In the genomic region with DNA sequence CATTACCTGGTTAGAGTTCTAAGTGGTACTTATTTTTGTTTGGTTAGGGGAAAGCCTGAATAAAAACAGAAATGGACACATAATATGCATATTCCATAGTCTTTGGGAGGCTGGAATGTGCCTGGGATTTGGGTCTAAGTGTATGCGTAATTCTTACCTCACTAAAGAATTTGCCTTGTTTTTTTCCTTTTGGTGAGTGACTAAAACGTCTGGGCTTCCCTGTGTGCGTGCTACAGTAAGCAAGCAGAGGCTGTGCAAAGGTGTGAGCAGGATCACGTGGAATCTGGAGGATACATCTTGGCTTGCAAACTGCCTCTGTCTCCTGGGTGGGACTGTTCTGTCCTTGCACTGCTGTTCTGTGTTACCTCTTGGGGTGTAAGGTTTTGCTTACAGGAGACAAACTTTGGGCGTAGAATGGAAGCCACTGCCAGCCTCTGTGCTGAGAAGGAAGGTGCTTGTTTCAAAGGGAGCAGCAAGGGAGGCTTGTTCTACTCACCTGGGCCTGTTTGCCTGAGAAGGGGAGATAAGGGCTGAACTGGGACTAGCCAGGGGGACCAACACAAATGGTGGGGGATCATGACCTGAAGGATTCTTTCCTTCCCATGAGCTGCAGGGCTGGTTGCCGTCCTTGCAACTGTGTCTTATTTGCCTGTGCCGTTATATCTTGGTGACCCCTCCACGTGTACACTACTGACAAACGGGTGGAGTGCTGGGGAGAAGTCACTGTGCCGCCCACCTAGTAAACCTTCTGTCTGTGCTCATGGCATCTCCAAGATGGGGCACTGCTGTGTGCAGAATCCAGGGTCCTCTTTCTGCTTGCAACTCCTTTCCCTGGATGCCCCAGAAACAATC, we compare ENCODE assay signal across 1 cellular context.
TF ChIP-seq lines count a peak whose summit lies in the region.

No MANE protein-coding gene starts in this region.

TF ChIP-seq in HepG2, 621 proteins besides CTCF, POLR2A, EP300 and RAD21 (continued from another document and continues in another):
- TF ChIP-seq, protein P1, sequence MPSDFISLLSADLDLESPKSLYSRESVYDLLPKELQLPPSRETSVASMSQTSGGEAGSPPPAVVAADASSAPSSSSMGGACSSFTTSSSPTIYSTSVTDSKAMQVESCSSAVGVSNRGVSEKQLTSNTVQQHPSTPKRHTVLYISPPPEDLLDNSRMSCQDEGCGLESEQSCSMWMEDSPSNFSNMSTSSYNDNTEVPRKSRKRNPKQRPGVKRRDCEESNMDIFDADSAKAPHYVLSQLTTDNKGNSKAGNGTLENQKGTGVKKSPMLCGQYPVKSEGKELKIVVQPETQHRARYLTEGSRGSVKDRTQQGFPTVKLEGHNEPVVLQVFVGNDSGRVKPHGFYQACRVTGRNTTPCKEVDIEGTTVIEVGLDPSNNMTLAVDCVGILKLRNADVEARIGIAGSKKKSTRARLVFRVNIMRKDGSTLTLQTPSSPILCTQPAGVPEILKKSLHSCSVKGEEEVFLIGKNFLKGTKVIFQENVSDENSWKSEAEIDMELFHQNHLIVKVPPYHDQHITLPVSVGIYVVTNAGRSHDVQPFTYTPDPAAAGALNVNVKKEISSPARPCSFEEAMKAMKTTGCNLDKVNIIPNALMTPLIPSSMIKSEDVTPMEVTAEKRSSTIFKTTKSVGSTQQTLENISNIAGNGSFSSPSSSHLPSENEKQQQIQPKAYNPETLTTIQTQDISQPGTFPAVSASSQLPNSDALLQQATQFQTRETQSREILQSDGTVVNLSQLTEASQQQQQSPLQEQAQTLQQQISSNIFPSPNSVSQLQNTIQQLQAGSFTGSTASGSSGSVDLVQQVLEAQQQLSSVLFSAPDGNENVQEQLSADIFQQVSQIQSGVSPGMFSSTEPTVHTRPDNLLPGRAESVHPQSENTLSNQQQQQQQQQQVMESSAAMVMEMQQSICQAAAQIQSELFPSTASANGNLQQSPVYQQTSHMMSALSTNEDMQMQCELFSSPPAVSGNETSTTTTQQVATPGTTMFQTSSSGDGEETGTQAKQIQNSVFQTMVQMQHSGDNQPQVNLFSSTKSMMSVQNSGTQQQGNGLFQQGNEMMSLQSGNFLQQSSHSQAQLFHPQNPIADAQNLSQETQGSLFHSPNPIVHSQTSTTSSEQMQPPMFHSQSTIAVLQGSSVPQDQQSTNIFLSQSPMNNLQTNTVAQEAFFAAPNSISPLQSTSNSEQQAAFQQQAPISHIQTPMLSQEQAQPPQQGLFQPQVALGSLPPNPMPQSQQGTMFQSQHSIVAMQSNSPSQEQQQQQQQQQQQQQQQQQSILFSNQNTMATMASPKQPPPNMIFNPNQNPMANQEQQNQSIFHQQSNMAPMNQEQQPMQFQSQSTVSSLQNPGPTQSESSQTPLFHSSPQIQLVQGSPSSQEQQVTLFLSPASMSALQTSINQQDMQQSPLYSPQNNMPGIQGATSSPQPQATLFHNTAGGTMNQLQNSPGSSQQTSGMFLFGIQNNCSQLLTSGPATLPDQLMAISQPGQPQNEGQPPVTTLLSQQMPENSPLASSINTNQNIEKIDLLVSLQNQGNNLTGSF (CRISPR knock-in tag; IDR thresholded peaks at IDR 0.05): no peak
- TF ChIP-seq RBM39 (IDR thresholded peaks at IDR 0.05; ENCODE audit: low read depth, low read length, poor library complexity, severe bottlenecking) (peak; percentile 79), MAFF (IDR thresholded peaks at IDR 0.05; ENCODE audit: low read depth, low read length) (no peak), ZNF766 (CRISPR knock-in tag; IDR thresholded peaks at IDR 0.05; ENCODE audit: borderline replicate concordance) (no peak), ZNF292 (CRISPR knock-in tag; IDR thresholded peaks at IDR 0.05; ENCODE audit: borderline replicate concordance, low read depth) (no peak), ZNF10 (CRISPR knock-in tag; IDR thresholded peaks at IDR 0.05; ENCODE audit: borderline replicate concordance, low read depth) (no peak), SMAD1 (CRISPR knock-in tag; IDR thresholded peaks at IDR 0.05; ENCODE audit: borderline replicate concordance, low read depth) (0 out of 2 replicates have a peak, but pooled peaks have one; percentile 63), MED1 (CRISPR knock-in tag; IDR thresholded peaks at IDR 0.05) (peak; percentile 16; the same call in 1 of the 2 replicates), TBX3 (IDR thresholded peaks at IDR 0.05; ENCODE audit: borderline replicate concordance) (no peak), ZNF713 (CRISPR knock-in tag; IDR thresholded peaks at IDR 0.05) (no peak), MBD4 (IDR thresholded peaks at IDR 0.05; ENCODE audit: borderline replicate concordance, low read length) (no peak), JDP2 (CRISPR knock-in tag; IDR thresholded peaks at IDR 0.05; ENCODE audit: borderline replicate concordance) (no peak), HIVEP1 (CRISPR knock-in tag; IDR thresholded peaks at IDR 0.05) (no peak), ZNF572 (CRISPR knock-in tag; IDR thresholded peaks at IDR 0.05) (no peak), ZBTB21 (CRISPR knock-in tag; IDR thresholded peaks at IDR 0.05) (no peak), ZNF350 (CRISPR knock-in tag; IDR thresholded peaks at IDR 0.05; ENCODE audit: borderline replicate concordance, low read depth) (0 out of 2 replicates have a peak, but pooled peaks have one; percentile 15), TCF12 (IDR thresholded peaks at IDR 0.05) (no peak), TCF12 (CRISPR knock-in tag; IDR thresholded peaks at IDR 0.05) (no peak), NKX3-1 (CRISPR knock-in tag; IDR thresholded peaks at IDR 0.05) (0 out of 2 replicates have a peak, but pooled peaks have one; percentile 29), ZKSCAN5 (CRISPR knock-in tag; IDR thresholded peaks at IDR 0.05) (no peak), PPARG (CRISPR knock-in tag; conservative IDR thresholded peaks at IDR 0.05) (no peak), CBX2 (IDR thresholded peaks at IDR 0.05; ENCODE audit: low read depth, low read length) (no peak), CBX2 (CRISPR knock-in tag; IDR thresholded peaks at IDR 0.05; ENCODE audit: low read depth) (no peak)
- TF ChIP-seq, protein P2, sequence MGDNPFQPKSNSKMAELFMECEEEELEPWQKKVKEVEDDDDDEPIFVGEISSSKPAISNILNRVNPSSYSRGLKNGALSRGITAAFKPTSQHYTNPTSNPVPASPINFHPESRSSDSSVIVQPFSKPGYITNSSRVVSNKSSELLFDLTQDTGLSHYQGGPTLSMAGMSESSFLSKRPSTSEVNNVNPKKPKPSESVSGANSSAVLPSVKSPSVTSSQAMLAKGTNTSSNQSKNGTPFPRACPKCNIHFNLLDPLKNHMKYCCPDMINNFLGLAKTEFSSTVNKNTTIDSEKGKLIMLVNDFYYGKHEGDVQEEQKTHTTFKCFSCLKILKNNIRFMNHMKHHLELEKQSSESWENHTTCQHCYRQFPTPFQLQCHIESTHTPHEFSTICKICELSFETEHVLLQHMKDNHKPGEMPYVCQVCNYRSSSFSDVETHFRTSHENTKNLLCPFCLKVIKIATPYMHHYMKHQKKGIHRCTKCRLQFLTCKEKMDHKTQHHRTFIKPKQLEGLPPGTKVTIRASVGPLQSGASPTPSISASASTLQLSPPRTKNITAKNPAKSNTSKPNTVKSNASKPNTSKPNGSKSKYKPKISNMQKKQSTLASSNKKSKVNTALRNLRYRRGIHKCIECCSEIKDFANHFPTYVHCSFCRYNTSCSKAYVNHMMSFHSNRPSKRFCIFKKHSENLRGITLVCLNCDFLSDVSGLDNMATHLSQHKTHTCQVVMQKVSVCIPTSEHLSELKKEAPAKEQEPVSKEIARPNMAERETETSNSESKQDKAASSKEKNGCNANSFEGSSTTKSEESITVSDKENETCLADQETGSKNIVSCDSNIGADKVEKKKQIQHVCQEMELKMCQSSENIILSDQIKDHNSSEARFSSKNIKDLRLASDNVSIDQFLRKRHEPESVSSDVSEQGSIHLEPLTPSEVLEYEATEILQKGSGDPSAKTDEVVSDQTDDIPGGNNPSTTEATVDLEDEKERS (CRISPR knock-in tag; IDR thresholded peaks at IDR 0.05): no peak
- TF ChIP-seq, protein P3, sequence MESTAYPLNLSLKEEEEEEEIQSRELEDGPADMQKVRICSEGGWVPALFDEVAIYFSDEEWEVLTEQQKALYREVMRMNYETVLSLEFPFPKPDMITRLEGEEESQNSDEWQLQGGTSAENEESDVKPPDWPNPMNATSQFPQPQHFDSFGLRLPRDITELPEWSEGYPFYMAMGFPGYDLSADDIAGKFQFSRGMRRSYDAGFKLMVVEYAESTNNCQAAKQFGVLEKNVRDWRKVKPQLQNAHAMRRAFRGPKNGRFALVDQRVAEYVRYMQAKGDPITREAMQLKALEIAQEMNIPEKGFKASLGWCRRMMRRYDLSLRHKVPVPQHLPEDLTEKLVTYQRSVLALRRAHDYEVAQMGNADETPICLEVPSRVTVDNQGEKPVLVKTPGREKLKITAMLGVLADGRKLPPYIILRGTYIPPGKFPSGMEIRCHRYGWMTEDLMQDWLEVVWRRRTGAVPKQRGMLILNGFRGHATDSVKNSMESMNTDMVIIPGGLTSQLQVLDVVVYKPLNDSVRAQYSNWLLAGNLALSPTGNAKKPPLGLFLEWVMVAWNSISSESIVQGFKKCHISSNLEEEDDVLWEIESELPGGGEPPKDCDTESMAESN (CRISPR knock-in tag; conservative IDR thresholded peaks at IDR 0.05): no peak
- TF ChIP-seq, protein P4, sequence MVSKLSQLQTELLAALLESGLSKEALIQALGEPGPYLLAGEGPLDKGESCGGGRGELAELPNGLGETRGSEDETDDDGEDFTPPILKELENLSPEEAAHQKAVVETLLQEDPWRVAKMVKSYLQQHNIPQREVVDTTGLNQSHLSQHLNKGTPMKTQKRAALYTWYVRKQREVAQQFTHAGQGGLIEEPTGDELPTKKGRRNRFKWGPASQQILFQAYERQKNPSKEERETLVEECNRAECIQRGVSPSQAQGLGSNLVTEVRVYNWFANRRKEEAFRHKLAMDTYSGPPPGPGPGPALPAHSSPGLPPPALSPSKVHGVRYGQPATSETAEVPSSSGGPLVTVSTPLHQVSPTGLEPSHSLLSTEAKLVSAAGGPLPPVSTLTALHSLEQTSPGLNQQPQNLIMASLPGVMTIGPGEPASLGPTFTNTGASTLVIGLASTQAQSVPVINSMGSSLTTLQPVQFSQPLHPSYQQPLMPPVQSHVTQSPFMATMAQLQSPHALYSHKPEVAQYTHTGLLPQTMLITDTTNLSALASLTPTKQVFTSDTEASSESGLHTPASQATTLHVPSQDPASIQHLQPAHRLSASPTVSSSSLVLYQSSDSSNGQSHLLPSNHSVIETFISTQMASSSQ (IDR thresholded peaks at IDR 0.05; ENCODE audit: low read depth): no peak
- TF ChIP-seq, protein P4 (CRISPR knock-in tag; IDR thresholded peaks at IDR 0.05; ENCODE audit: borderline replicate concordance): 0 out of 2 replicates have a peak, but pooled peaks have one; percentile 19
- TF ChIP-seq, protein P5, sequence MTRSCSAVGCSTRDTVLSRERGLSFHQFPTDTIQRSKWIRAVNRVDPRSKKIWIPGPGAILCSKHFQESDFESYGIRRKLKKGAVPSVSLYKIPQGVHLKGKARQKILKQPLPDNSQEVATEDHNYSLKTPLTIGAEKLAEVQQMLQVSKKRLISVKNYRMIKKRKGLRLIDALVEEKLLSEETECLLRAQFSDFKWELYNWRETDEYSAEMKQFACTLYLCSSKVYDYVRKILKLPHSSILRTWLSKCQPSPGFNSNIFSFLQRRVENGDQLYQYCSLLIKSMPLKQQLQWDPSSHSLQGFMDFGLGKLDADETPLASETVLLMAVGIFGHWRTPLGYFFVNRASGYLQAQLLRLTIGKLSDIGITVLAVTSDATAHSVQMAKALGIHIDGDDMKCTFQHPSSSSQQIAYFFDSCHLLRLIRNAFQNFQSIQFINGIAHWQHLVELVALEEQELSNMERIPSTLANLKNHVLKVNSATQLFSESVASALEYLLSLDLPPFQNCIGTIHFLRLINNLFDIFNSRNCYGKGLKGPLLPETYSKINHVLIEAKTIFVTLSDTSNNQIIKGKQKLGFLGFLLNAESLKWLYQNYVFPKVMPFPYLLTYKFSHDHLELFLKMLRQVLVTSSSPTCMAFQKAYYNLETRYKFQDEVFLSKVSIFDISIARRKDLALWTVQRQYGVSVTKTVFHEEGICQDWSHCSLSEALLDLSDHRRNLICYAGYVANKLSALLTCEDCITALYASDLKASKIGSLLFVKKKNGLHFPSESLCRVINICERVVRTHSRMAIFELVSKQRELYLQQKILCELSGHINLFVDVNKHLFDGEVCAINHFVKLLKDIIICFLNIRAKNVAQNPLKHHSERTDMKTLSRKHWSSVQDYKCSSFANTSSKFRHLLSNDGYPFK (CRISPR knock-in tag; IDR thresholded peaks at IDR 0.05; ENCODE audit: borderline replicate concordance): no peak
- TF ChIP-seq, protein P6, sequence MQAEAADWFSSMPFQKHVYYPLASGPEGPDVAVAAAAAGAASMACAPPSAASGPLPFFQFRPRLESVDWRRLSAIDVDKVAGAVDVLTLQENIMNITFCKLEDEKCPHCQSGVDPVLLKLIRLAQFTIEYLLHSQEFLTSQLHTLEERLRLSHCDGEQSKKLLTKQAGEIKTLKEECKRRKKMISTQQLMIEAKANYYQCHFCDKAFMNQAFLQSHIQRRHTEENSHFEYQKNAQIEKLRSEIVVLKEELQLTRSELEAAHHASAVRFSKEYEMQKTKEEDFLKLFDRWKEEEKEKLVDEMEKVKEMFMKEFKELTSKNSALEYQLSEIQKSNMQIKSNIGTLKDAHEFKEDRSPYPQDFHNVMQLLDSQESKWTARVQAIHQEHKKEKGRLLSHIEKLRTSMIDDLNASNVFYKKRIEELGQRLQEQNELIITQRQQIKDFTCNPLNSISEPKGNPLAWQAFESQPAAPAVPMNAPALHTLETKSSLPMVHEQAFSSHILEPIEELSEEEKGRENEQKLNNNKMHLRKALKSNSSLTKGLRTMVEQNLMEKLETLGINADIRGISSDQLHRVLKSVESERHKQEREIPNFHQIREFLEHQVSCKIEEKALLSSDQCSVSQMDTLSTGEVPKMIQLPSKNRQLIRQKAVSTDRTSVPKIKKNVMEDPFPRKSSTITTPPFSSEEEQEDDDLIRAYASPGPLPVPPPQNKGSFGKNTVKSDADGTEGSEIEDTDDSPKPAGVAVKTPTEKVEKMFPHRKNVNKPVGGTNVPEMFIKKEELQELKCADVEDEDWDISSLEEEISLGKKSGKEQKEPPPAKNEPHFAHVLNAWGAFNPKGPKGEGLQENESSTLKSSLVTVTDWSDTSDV (CRISPR knock-in tag; IDR thresholded peaks at IDR 0.05): no peak
- TF ChIP-seq, protein P7, sequence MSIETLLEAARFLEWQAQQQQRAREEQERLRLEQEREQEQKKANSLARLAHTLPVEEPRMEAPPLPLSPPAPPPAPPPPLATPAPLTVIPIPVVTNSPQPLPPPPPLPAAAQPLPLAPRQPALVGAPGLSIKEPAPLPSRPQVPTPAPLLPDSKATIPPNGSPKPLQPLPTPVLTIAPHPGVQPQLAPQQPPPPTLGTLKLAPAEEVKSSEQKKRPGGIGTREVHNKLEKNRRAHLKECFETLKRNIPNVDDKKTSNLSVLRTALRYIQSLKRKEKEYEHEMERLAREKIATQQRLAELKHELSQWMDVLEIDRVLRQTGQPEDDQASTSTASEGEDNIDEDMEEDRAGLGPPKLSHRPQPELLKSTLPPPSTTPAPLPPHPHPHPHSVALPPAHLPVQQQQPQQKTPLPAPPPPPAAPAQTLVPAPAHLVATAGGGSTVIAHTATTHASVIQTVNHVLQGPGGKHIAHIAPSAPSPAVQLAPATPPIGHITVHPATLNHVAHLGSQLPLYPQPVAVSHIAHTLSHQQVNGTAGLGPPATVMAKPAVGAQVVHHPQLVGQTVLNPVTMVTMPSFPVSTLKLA (IDR thresholded peaks at IDR 0.05): no peak; the same call in 1 of the 2 replicates
